22 cellular contexts compared by ENCODE assay signal in genomic region chr5:151581347-151581746, GRCh38. TPM values are rescaled to one million over a fixed set of nuclear protein-coding genes. Genes with fewer than 3 reads are reported as not detected.
"Had no signal": no experiment of that assay in that cellular context is flagged by ENCODE, and none has a peak within 500 bp of the region (broad histone marks: within the 10 kb centered on the region; RNA-seq: fewer than 3 reads in every experiment).

No MANE protein-coding gene starts in this region.

- H3K27me3 Mint-ChIP-seq: stimulated activated naive CD8-positive, alpha-beta T cell treated with anti-CD3 and anti-CD28 coated beads, Interleukin-15, amount 100 ng/mL, for 72 hours; type B pancreatic cell had no signal

- H3K27me3 ChIP-seq: brain microvascular endothelial cell, left lung had no signal

- H3K9me3 Mint-ChIP-seq: activated CD4-positive, alpha-beta T cell treated with anti-CD3 and anti-CD28 coated beads, Interleukin-2, amount 10 ng/mL, durations not matched to agents 24 days and 14 days; activated naive CD4-positive, alpha-beta T cell treated with anti-CD3 and anti-CD28 coated beads for 36 hours; activated T-cell treated with anti-CD3 and anti-CD28 coated beads, Interleukin-2, amount 50 U/mL, for 4 hours; stimulated activated naive CD8-positive, alpha-beta T cell treated with anti-CD3 and anti-CD28 coated beads, Interleukin-15, amount 100 ng/mL, for 72 hours; type B pancreatic cell had no signal

- H3K27ac Mint-ChIP-seq: activated CD4-positive, alpha-beta T cell treated with anti-CD3 and anti-CD28 coated beads, Interleukin-2, amount 10 ng/mL, durations not matched to agents 24 days and 14 days; activated naive CD4-positive, alpha-beta T cell treated with anti-CD3 and anti-CD28 coated beads for 36 hours; stimulated activated naive CD8-positive, alpha-beta T cell treated with anti-CD3 and anti-CD28 coated beads, Interleukin-15, amount 100 ng/mL, for 72 hours; type B pancreatic cell had no signal

- H3K36me3 ChIP-seq: brain microvascular endothelial cell, left lung had no signal

- H3K36me3 Mint-ChIP-seq: type B pancreatic cell had no signal

- H3K4me3 Mint-ChIP-seq: activated CD4-positive, alpha-beta T cell treated with anti-CD3 and anti-CD28 coated beads, Interleukin-2, amount 10 ng/mL, durations not matched to agents 24 days and 14 days; activated naive CD4-positive, alpha-beta T cell treated with anti-CD3 and anti-CD28 coated beads for 36 hours; activated T-cell treated with anti-CD3 and anti-CD28 coated beads, Interleukin-2, amount 50 U/mL, for 4 hours; stimulated activated naive CD8-positive, alpha-beta T cell treated with anti-CD3 and anti-CD28 coated beads, Interleukin-15, amount 100 ng/mL, for 72 hours; type B pancreatic cell had no signal

- ATAC-seq: activated T-cell treated with anti-CD3 and anti-CD28 coated beads, Interleukin-2, amount 50 U/mL, for 4 hours; left lung; stimulated activated naive CD8-positive, alpha-beta T cell treated with anti-CD3 and anti-CD28 coated beads, Interleukin-15, amount 100 ng/mL, for 72 hours had no signal

- H3K27ac ChIP-seq: brain microvascular endothelial cell, coronary artery, left lung had no signal

- H3K4me3 ChIP-seq: coronary artery, left lung had no signal

- DNase-seq: activated CD4-positive, alpha-beta T cell treated with anti-CD3 and anti-CD28 coated beads, Interleukin-2, amount 10 ng/mL, durations not matched to agents 24 days and 14 days; activated CD8-positive, alpha-beta memory T cell treated with anti-CD3 and anti-CD28 coated beads, Interleukin-2, amount 50 U/mL, for 4 hours; activated naive CD4-positive, alpha-beta T cell treated with anti-CD3 and anti-CD28 coated beads for 36 hours; activated T-cell treated with anti-CD3 and anti-CD28 coated beads, Interleukin-2, amount 50 U/mL, for 4 hours; anterior cingulate cortex; brain microvascular endothelial cell; effector CD4-positive, alpha-beta T cell; hippocampal formation; kidney; left lung; occipital lobe; posterior cingulate gyrus; retina; stimulated activated CD4-positive, alpha-beta T cell treated with anti-CD3 and anti-CD28 coated beads, Interleukin-15, amount 100 ng/mL, for 24 hours; stimulated activated CD4-positive, alpha-beta T cell treated with anti-CD3 and anti-CD28 coated beads, Interleukin-2, amount 100 ng/mL, for 48 hours; stimulated activated naive CD8-positive, alpha-beta T cell treated with anti-CD3 and anti-CD28 coated beads, Interleukin-15, amount 100 ng/mL, for 72 hours; T1000 had no signal

RNA-seq across cellular contexts. Expression of gene FAT2, which starts 9.8 kb away (rescaled TPM):
- total RNA-seq: activated CD4-positive, alpha-beta T cell treated with anti-CD3 and anti-CD28 coated beads, Interleukin-2, amount 10 ng/mL, durations not matched to agents 24 days and 14 days; activated naive CD4-positive, alpha-beta T cell treated with anti-CD3 and anti-CD28 coated beads for 36 hours; activated T-cell treated with anti-CD3 and anti-CD28 coated beads, Interleukin-2, amount 50 U/mL, for 4 hours; mononuclear cell; T-helper 1 cell treated with Interleukin-12 subunit alpha and Interleukin-12 subunit beta and Interleukin-4 antibody, amounts not matched to agents 30 ng/mL and 1 ng/mL, for 36 hours had no signal
- polyA plus RNA-seq: neural cell had no signal
